Comparison of ENCODE assay signal across 8 cellular contexts in genomic region chr1:37807555-37808368, GRCh38. TPM values are rescaled to one million over a fixed set of nuclear protein-coding genes. Genes with fewer than 3 reads are reported as not detected.
DNase-seq lines count a peak whose midpoint lies in the region; ATAC-seq, FAIRE-seq and TF ChIP-seq lines count a peak whose summit lies in the region.

C1orf122 (plus strand) TSS chr1:37807790; CDS start chr1:37808405, 615 bp downstream.
A gene with protein sequence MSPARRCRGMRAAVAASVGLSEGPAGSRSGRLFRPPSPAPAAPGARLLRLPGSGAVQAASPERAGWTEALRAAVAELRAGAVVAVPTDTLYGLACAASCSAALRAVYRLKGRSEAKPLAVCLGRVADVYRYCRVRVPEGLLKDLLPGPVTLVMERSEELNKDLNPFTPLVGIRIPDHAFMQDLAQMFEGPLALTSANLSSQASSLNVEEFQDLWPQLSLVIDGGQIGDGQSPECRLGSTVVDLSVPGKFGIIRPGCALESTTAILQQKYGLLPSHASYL (minus strand): TSS chr1:37808208. CDS start chr1:37808180, 28 bp downstream.

- no peaks in the 10 kb centered on the region for H3K27me3 Mint-ChIP-seq in T-helper 2 cell treated with Interferon-gamma antibody and Interleukin-4, amounts not matched to agents 5 μg/mL and 100 μg/mL, for 36 hours (ENCODE audit: low read depth)

- H3K4me3 ChIP-seq in ascending aorta: peak within 1 kb of the TSS; percentile 90 to 92
- peak within 1 kb of the TSS; percentile 88 for H3K4me3 ChIP-seq in right cardiac atrium (ENCODE audit: low read length)

- no peaks in the 10 kb centered on the region for H3K9me3 Mint-ChIP-seq in T-helper 2 cell treated with Interferon-gamma antibody and Interleukin-4, amounts not matched to agents 5 μg/mL and 100 μg/mL, for 36 hours

- peak within 1 kb of the TSS; percentile 97 for H3K27ac Mint-ChIP-seq in T-helper 2 cell treated with Interferon-gamma antibody and Interleukin-4, amounts not matched to agents 5 μg/mL and 100 μg/mL, for 36 hours

- H3K4me1 Mint-ChIP-seq in T-helper 2 cell treated with Interferon-gamma antibody and Interleukin-4, amounts not matched to agents 5 μg/mL and 100 μg/mL, for 36 hours (ENCODE audit: low read depth): peaks cover 22% of the 10 kb centered on the region

- peaks cover 39% of the 10 kb centered on the region for H3K36me3 Mint-ChIP-seq in T-helper 2 cell treated with Interferon-gamma antibody and Interleukin-4, amounts not matched to agents 5 μg/mL and 100 μg/mL, for 36 hours (ENCODE audit: low read depth)

- TF ChIP-seq CTCF in ascending aorta (IDR thresholded peaks at IDR 0.05): no peak

- H3K9me3 ChIP-seq in ascending aorta (no peaks in the 10 kb centered on the region), right cardiac atrium (ENCODE audit: control insufficient read depth, low read length) (no peaks in the 10 kb centered on the region)

- peak within 1 kb of the TSS; percentile 94 for H3K4me3 Mint-ChIP-seq in T-helper 2 cell treated with Interferon-gamma antibody and Interleukin-4, amounts not matched to agents 5 μg/mL and 100 μg/mL, for 36 hours

- H3K27ac ChIP-seq in ascending aorta (peak within 1 kb of the TSS; percentile 98 to 99), right cardiac atrium (ENCODE audit: low read length) (peak within 1 kb of the TSS; percentile 87)

- peak; percentile 80 for TF ChIP-seq POLR2A in GM15510 (IDR thresholded peaks at IDR 0.05; ENCODE audit: borderline replicate concordance, extremely low read depth, insufficient read length)

- peak; percentile 68 for FAIRE-seq in urothelium cell line (lab: Jason Lieb, UNC)

- ATAC-seq in HG02885 (IDR thresholded peaks at IDR 0.05; ENCODE audit: poor library complexity, unreplicated experiment): peak; percentile 90
- ATAC-seq in right cardiac atrium: peak; percentile 96

- under 1% methylated on average over 95 of the region's 95 CpGs for WGBS in right cardiac atrium

- H3K27me3 ChIP-seq in ascending aorta (no peaks in the 10 kb centered on the region), right cardiac atrium (ENCODE audit: control insufficient read depth, insufficient read depth) (no peaks in the 10 kb centered on the region)

- peaks cover 34 to 36% of the 10 kb centered on the region in 2 donors for H3K36me3 ChIP-seq in ascending aorta

- intact Hi-C loops in ascending aorta (cut with DNase I) (loop anchor here (1.0 to 5.0 kb wide), 6 partner anchors 52 to 331 kb away; partner anchors contain the start of genes CDCA8, GNL2, INPP5B and MTF1), right cardiac atrium (cut with DNase I) (no loop called here)

- DNase-seq in NCI-H187 treated with DMSO at 0.1 percent for 48 hours (lab: John Stamatoyannopoulos, UW) (peak; percentile 42), ascending aorta (ENCODE audit: low spot score in 2 of 2) (peak; percentile 65 to 97), right cardiac atrium (peak; percentile 96 to 98 (median 98)), pulmonary artery endothelial cell (ENCODE audit: low read depth, low spot score) (peak; percentile 84), urothelium cell line (ENCODE audit: low spot score) (peak; percentile 98)
- DNase-seq in T-helper 2 cell treated with Interferon-gamma antibody and Interleukin-4, amounts not matched to agents 5 μg/mL and 100 μg/mL, for 36 hours (ENCODE audit: low spot score): peak; percentile 93

- H3K4me1 ChIP-seq in ascending aorta (peaks cover 6 to 15% of the 10 kb centered on the region in 2 donors), right cardiac atrium (ENCODE audit: control insufficient read depth, insufficient read depth, low read length) (peaks cover 8% of the 10 kb centered on the region)

RNA-seq across cellular contexts. Expression of gene C1orf122, which starts in this region (rescaled TPM):
- total RNA-seq in ascending aorta (284 TPM), right cardiac atrium (10 to 100 TPM; 45.5 to 61.2 (median 55.5) TPM), pulmonary artery endothelial cell (15.9 and 16.4 TPM in 2 replicates)
- 84.0 TPM for polyA plus RNA-seq in right cardiac atrium

RNA-seq across cellular contexts. Expression of the second gene that starts in this region (rescaled TPM):
- total RNA-seq in ascending aorta (9.7 TPM), right cardiac atrium (1 to 10 TPM; 4.0 to 8.4 (median 5.8) TPM), pulmonary artery endothelial cell (23.9 and 25.8 TPM in 2 replicates)
- 5.7 TPM for polyA plus RNA-seq in right cardiac atrium

Comparison
In these comparisons a context has a peak if more than half of its experiments do, and no peak if none do; other contexts are left out.
1. Peak in every context shown above with its lines: DNase-seq, ATAC-seq, H3K4me3 ChIP-seq and H3K27ac ChIP-seq.
2. DNase-seq: peak in every context shown above with its lines; median percentile 98 in right cardiac atrium; 98 in urothelium cell line; 93 in T-helper 2 cell treated with Interferon-gamma antibody and Interleukin-4, amounts not matched to agents 5 μg/mL and 100 μg/mL, for 36 hours; 84 in pulmonary artery endothelial cell; 81 in ascending aorta; 42 in NCI-H187 treated with DMSO at 0.1 percent for 48 hours.